19 cellular contexts compared by ENCODE assay signal in genomic region chr3:106836906-106837305, GRCh38.
A peak's percentile ranks its signal among the peaks of the same experiment; 100 is the strongest.
DNase-seq lines count a peak whose midpoint lies in the region; ATAC-seq and TF ChIP-seq lines count a peak whose summit lies in the region.
"Had no signal": no experiment of that assay in that cellular context is flagged by ENCODE, and none has a peak within 500 bp of the region (broad histone marks: within the 10 kb centered on the region; RNA-seq: fewer than 3 reads in every experiment).

No MANE protein-coding gene starts in this region.

- CTCF ChIA-PET in SK-N-SH (lab: Yijun Ruan, JAX), result no interaction called here

- no peak for TF ChIP-seq RAD21 in SK-N-SH (IDR thresholded peaks at IDR 0.05; ENCODE audit: low read length)

- H3K79me2 ChIP-seq in SK-N-SH (ENCODE audit: insufficient read depth), result no peaks in the 10 kb centered on the region

- H3K4me2 ChIP-seq in SK-N-SH, result peak overlapping the region; percentile 6; the same call in 1 of the 2 replicates

- peaks cover 0 to 9% of the 10 kb centered on the region in 2 experiments for H3K36me3 ChIP-seq in SK-N-SH (replicated peaks in 1 of 2; ENCODE audit: control insufficient read depth in 1 of 2, insufficient read depth in 2 of 2, low read length in 1 of 2)
- no peaks in the 10 kb centered on the region for H3K36me3 ChIP-seq in neuron (ENCODE audit: insufficient read depth, low read length)
- H3K36me3 ChIP-seq: Peyer's patch had no signal

- in situ Hi-C loops in astrocyte of the cerebellum (cut with HindIII; ENCODE audit: low sequenced_read_pairs), result no loop called here

- 87% methylated on average over 5 of the region's 5 CpGs for WGBS in SK-N-SH (ENCODE audit: low lambda C conversion rate)

- no peaks in the 10 kb centered on the region for H3K9me2 ChIP-seq in SK-N-SH

- no peak for TF ChIP-seq CTCF in SK-N-SH (IDR thresholded peaks at IDR 0.05)
- no peak for TF ChIP-seq CTCF in astrocyte of the cerebellum (IDR thresholded peaks at IDR 0.05; ENCODE audit: low read depth, low read length, missing control alignments)
- no peak for TF ChIP-seq CTCF in GM10266 (IDR thresholded peaks at IDR 0.05; ENCODE audit: control insufficient read depth, insufficient read depth, low read depth, missing control alignments)

- H2AFZ ChIP-seq in SK-N-SH (ENCODE audit: low read depth) (0 out of 2 replicates have a peak overlapping the region, but pooled peaks have one; percentile 42), neuron (ENCODE audit: low read depth, low read length) (peak overlapping the region; percentile 80)

- no peaks in the 10 kb centered on the region for H4K20me1 ChIP-seq in SK-N-SH (ENCODE audit: insufficient read depth)

- ATAC-seq in SK-N-SH treated with all-trans-retinoic acid at 6 μM for 48 hours, result no peak
- ATAC-seq: CD8-positive, alpha-beta T cell had no signal

- H3K4me3 ChIP-seq in SK-N-SH (ENCODE audit: low read depth in 2 of 2, low read length in 1 of 2) (no peak overlapping the region), astrocyte of the cerebellum (ENCODE audit: low read depth, low read length) (peak overlapping the region; percentile 27), neuron (ENCODE audit: low read length) (no peak overlapping the region)
- H3K4me3 ChIP-seq: Peyer's patch had no signal

- peaks cover 9% of the 10 kb centered on the region for H3F3A ChIP-seq in SK-N-SH (replicated peaks; ENCODE audit: insufficient read depth)

- DNase-seq in SK-N-SH (no peak), astrocyte of the cerebellum (ENCODE audit: low read depth) (no peak), AG08395 (ENCODE audit: low spot score) (no peak), GM10266 (ENCODE audit: extremely low spot score) (no peak), midbrain (lab: John Stamatoyannopoulos, UW) (no peak)
- DNase-seq in activated CD4-positive, alpha-beta T cell treated with anti-CD3 and anti-CD28 coated beads for 1 hour, result no peak
- DNase-seq: CD8-positive, alpha-beta T cell; HFFc6; Kasumi-1; NCI-H1105; NCI-H1694 treated with DMSO at 0.1 percent for 48 hours; NCI-H2107; NCI-H226; NCI-H524 treated with DMSO at 0.1 percent for 48 hours; Peyer's patch; Right ventricle myocardium superior had no signal

- H3K9me3 ChIP-seq in SK-N-SH (peaks cover 16% of the 10 kb centered on the region; the same call in 1 of the 2 replicates), neuron (ENCODE audit: low read length) (peaks cover 4% of the 10 kb centered on the region)
- H3K9me3 ChIP-seq: Peyer's patch had no signal

- POLR2A ChIA-PET in SK-N-SH (lab: Yijun Ruan, JAX), result no interaction called here

- H3K27me3 ChIP-seq in SK-N-SH (ENCODE audit: insufficient read depth) (no peaks in the 10 kb centered on the region), neuron (ENCODE audit: insufficient read depth, low read length) (no peaks in the 10 kb centered on the region)
- H3K27me3 ChIP-seq: Peyer's patch had no signal

- H3K9ac ChIP-seq in SK-N-SH, result no peak overlapping the region

- H3K27ac ChIP-seq in SK-N-SH (ENCODE audit: low read depth in 2 of 2, low read length in 1 of 2), result no peak overlapping the region
- H3K27ac ChIP-seq: 22Rv1, Peyer's patch had no signal

- TF ChIP-seq EP300 in SK-N-SH (IDR thresholded peaks at IDR 0.05; ENCODE audit: borderline replicate concordance in 1 of 2, low read depth in 1 of 2, low read length in 1 of 2), result no peak

- H3K4me1 ChIP-seq in SK-N-SH (ENCODE audit: control insufficient read depth in 1 of 2, insufficient read depth in 2 of 2, low read depth in 1 of 2, low read length in 1 of 2) (0 out of 4 replicates have a peak, but pooled peaks cover 0 to 9% of the 10 kb centered on the region in 2 experiments), neuron (ENCODE audit: insufficient read depth, low read length) (peaks cover 8% of the 10 kb centered on the region)
- H3K4me1 ChIP-seq: Peyer's patch had no signal

TF ChIP-seq in SK-N-SH, 30 proteins besides CTCF, POLR2A, EP300 and RAD21 (continues in another document):
- TF ChIP-seq MAX (IDR thresholded peaks at IDR 0.05; ENCODE audit: low read depth) (no peak), EZH2phosphoT487 (IDR thresholded peaks at IDR 0.05; ENCODE audit: borderline replicate concordance, low read depth) (no peak), REST (IDR thresholded peaks at IDR 0.05; ENCODE audit: low read depth, low read length) (no peak), CHD2 (IDR thresholded peaks at IDR 0.05; ENCODE audit: low read length, partially characterized antibody) (no peak), FOSL2 (IDR thresholded peaks at IDR 0.05; ENCODE audit: borderline replicate concordance, low read depth) (no peak), GATA2 (CRISPR knock-in tag; IDR thresholded peaks at IDR 0.05) (no peak)

TF ChIP-seq in SK-N-SH treated with all-trans-retinoic acid at 6 μM for 48 hours, 23 proteins besides CTCF, POLR2A, EP300 and RAD21:
- no peak for TF ChIP-seq CSRNP3 (CRISPR knock-in tag; IDR thresholded peaks at IDR 0.05)
- no peak for TF ChIP-seq TOX (CRISPR knock-in tag; IDR thresholded peaks at IDR 0.05; ENCODE audit: borderline replicate concordance)
- no peak for TF ChIP-seq ZC3H10 (CRISPR knock-in tag; IDR thresholded peaks at IDR 0.05)
- no peak for TF ChIP-seq BACH2 (CRISPR knock-in tag; IDR thresholded peaks at IDR 0.05; ENCODE audit: borderline replicate concordance)
- no peak for TF ChIP-seq ZNF8 (CRISPR knock-in tag; IDR thresholded peaks at IDR 0.05)
- TF ChIP-seq CREB5 (CRISPR knock-in tag; IDR thresholded peaks at IDR 0.05; ENCODE audit: low read depth), result no peak
- no peak for TF ChIP-seq SNAI2 (CRISPR knock-in tag; IDR thresholded peaks at IDR 0.05)
- no peak for TF ChIP-seq ZNF565 (CRISPR knock-in tag; conservative IDR thresholded peaks at IDR 0.05; ENCODE audit: low read depth)
- no peak for TF ChIP-seq ZNF70 (CRISPR knock-in tag; IDR thresholded peaks at IDR 0.05)
- TF ChIP-seq ZFP30 (CRISPR knock-in tag; IDR thresholded peaks at IDR 0.05), result no peak
- TF ChIP-seq POU6F1 (CRISPR knock-in tag; IDR thresholded peaks at IDR 0.05; ENCODE audit: borderline replicate concordance, low read depth), result no peak
- no peak for TF ChIP-seq CSDC2 (CRISPR knock-in tag; IDR thresholded peaks at IDR 0.05)
- no peak for TF ChIP-seq TSHZ2 (CRISPR knock-in tag; IDR thresholded peaks at IDR 0.05)
TF ChIP-seq in SK-N-SH treated with all-trans-retinoic acid at 6 μM for 48 hours: peak in this region for 0.
